ENCODE assay signal across 23 cellular contexts in the genomic region with DNA sequence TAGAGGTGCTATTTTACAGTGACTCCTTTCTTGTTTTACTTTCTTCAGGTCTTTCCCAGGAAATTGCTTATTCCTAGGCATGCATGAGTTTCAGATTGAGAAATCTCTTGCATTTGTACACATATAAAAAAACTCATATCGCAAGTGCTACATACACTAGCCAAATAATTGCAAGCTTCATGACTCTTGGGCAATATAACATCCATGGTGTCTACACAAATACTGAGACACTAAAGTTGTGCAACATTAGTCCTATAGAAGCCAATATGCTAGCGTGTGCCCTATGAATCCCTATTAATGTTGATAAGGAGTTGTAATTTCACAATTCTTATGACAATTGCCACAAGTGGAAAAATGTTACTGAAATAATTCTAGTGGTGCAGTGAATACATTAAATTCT.
"Had no signal": no experiment of that assay in that cellular context is flagged by ENCODE, and none has a peak within 500 bp of the region (broad histone marks: within the 10 kb centered on the region; RNA-seq: fewer than 3 reads in every experiment).

No MANE protein-coding gene starts in this region.

- H3K27ac ChIP-seq: adrenal gland, body of pancreas, coronary artery, dorsolateral prefrontal cortex, left lung, lower lobe of right lung, thoracic aorta, uterus, WERI-Rb-1 had no signal

- H3K4me3 ChIP-seq: adrenal gland, body of pancreas, coronary artery, dorsolateral prefrontal cortex, left lung, lower lobe of right lung, mucosa of descending colon, thoracic aorta, uterus had no signal

- H3K9me3 ChIP-seq: adrenal gland, body of pancreas, left lung, lower lobe of right lung, mucosa of descending colon, thoracic aorta, uterus had no signal

- DNase-seq: activated CD4-positive, alpha-beta T cell treated with anti-CD3 and anti-CD28 coated beads for 48 hours; activated CD4-positive, alpha-beta T cell treated with anti-CD3 and anti-CD28 coated beads, Interleukin-2, amount 50 U/mL, for 48 hours; activated CD8-positive, alpha-beta memory T cell treated with anti-CD3 and anti-CD28 coated beads for 24 hours; activated effector memory CD4-positive, alpha-beta T cell treated with Interleukin-2 at 50 U/mL for 16 hours; activated naive CD4-positive, alpha-beta T cell treated with Interleukin-2 at 50 U/mL for 16 hours; adrenal gland; aorta; body of pancreas; dorsolateral prefrontal cortex; effector memory CD4-positive, alpha-beta T cell; erythroblast; left lung; lower lobe of right lung; mucosa of descending colon; right cardiac atrium; stimulated activated CD4-positive, alpha-beta T cell treated with anti-CD3 and anti-CD28 coated beads, Interleukin-12 subunit alpha, Interleukin-12 subunit beta, amount 100 ng/mL, for 4 hours; stimulated activated CD4-positive, alpha-beta T cell treated with anti-CD3 and anti-CD28 coated beads, Interleukin-4, amount 100 ng/mL, for 1 hour; stimulated activated naive CD8-positive, alpha-beta T cell treated with anti-CD3 and anti-CD28 coated beads, Interleukin-15, Interleukin-2, amounts not matched to agents 100 U/mL and 50 U/mL, for 24 hours; trophoblast cell; uterus; WERI-Rb-1 had no signal

- H3K4me1 ChIP-seq: adrenal gland, body of pancreas, left lung, lower lobe of right lung, uterus had no signal

- H3K27me3 ChIP-seq: adrenal gland, body of pancreas, left lung, uterus had no signal

- H3K36me3 ChIP-seq: adrenal gland, left lung, lower lobe of right lung, thoracic aorta, uterus, WERI-Rb-1 had no signal
